1 cellular context compared by ENCODE assay signal in the genomic region with DNA sequence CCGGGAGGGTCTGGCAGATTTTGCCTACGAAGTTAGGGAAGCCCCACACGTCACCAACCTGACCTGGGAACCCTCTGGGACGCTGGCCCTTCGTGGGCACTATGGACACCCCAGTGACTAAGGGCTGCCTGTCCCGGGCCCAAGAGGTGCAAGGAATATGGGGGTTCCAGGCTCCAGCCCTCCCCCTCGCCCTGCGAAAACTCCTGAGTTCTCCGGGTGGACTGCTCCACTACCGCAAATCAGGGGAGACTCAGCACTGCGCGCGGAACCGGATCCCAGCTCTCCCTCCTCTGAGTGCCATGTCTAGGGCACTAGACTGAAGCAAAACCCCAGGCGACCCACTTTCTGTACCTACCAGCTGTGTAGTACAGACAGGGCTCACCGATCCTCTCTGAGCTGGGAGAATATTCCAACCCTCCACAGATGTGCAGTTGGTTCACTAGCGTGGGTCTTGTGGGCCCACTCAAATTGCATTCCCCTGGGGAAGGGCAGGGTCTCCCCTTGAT.
TF ChIP-seq lines count a peak whose summit lies in the region.

Gene ARL5C, minus strand, starts transcription at position 318 of the 506 bp plus-strand sequence. CDS start 401 bp downstream, outside the sequence.

TF ChIP-seq in K562, 482 proteins besides CTCF, POLR2A, EP300 and RAD21:
- TF ChIP-seq, protein P1, sequence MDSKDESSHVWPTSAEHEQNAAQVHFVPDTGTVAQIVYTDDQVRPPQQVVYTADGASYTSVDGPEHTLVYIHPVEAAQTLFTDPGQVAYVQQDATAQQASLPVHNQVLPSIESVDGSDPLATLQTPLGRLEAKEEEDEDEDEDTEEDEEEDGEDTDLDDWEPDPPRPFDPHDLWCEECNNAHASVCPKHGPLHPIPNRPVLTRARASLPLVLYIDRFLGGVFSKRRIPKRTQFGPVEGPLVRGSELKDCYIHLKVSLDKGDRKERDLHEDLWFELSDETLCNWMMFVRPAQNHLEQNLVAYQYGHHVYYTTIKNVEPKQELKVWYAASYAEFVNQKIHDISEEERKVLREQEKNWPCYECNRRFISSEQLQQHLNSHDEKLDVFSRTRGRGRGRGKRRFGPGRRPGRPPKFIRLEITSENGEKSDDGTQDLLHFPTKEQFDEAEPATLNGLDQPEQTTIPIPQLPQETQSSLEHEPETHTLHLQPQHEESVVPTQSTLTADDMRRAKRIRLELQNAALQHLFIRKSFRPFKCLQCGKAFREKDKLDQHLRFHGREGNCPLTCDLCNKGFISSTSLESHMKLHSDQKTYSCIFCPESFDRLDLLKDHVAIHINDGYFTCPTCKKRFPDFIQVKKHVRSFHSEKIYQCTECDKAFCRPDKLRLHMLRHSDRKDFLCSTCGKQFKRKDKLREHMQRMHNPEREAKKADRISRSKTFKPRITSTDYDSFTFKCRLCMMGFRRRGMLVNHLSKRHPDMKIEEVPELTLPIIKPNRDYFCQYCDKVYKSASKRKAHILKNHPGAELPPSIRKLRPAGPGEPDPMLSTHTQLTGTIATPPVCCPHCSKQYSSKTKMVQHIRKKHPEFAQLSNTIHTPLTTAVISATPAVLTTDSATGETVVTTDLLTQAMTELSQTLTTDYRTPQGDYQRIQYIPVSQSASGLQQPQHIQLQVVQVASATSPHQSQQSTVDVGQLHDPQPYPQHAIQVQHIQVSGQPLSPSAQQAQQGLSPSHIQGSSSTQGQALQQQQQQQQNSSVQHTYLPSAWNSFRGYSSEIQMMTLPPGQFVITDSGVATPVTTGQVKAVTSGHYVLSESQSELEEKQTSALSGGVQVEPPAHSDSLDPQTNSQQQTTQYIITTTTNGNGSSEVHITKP (IDR thresholded peaks at IDR 0.05; ENCODE audit: partially characterized antibody), result peak; percentile 21
- TF ChIP-seq NR2C2 (CRISPR knock-in tag; IDR thresholded peaks at IDR 0.05), result no peak
- no peak for TF ChIP-seq NR2C2 (tag; IDR thresholded peaks at IDR 0.05)
- TF ChIP-seq, protein P2, sequence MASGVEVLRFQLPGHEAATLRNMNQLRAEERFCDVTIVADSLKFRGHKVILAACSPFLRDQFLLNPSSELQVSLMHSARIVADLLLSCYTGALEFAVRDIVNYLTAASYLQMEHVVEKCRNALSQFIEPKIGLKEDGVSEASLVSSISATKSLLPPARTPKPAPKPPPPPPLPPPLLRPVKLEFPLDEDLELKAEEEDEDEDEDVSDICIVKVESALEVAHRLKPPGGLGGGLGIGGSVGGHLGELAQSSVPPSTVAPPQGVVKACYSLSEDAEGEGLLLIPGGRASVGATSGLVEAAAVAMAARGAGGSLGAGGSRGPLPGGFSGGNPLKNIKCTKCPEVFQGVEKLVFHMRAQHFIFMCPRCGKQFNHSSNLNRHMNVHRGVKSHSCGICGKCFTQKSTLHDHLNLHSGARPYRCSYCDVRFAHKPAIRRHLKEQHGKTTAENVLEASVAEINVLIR (CRISPR knock-in tag; IDR thresholded peaks at IDR 0.05), result no peak
- no peak for TF ChIP-seq PTTG1 (tag; IDR thresholded peaks at IDR 0.05; ENCODE audit: low read depth)
TF ChIP-seq in K562: peak in this region for 1.
